11 cellular contexts compared by ENCODE assay signal in the genomic region with DNA sequence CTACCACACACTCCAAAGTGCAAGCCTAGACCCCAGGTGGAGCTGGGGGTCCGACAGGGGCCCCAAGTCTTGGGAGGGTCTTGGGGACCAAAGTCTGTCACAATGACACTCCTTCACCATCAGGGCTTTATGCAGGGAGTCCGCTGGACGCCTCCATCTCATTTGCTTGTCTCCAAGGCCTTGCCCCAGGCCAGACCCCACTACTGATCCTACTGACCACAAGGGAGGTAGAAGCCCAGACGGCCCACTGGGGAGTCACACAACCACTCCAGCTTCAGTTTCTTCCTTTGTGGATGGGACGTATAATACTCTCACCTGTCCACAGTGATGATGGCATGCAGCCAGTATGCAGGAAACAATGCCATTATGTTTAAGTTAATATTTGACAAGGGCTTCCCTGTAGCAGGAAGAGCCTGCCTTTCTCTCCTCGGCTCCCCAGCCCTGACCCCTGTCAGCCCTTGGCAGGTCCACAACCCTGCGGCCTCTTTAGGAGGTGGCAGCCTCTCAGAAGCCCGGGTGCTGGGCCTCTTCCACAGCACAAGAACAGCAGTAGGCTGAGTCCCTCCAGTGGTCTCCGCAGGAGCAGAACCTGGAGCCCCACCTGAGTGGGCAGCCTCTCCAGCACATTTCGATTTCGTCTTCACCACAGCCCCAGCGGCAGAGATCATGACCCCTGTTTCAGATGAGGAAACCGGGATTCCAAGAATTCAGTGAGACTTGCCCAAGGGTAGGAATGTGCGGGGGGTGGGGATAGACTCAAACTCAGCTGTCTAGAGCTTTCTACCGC. TPM values are rescaled to one million over a fixed set of nuclear protein-coding genes. Genes with fewer than 3 reads are reported as not detected.
DNase-seq lines count a peak whose midpoint lies in the region; ATAC-seq and TF ChIP-seq lines count a peak whose summit lies in the region.
"Had no signal": no experiment of that assay in that cellular context is flagged by ENCODE, and none has a peak within 500 bp of the region (broad histone marks: within the 10 kb centered on the region; RNA-seq: fewer than 3 reads in every experiment).

No MANE protein-coding gene starts in this region.

- no peak for TF ChIP-seq EP300 in transverse colon (IDR thresholded peaks at IDR 0.05; ENCODE audit: low read depth)

- intact Hi-C loops in transverse colon (cut with DNase I; ENCODE audit: low total_unique reads) = no loop called here

- H3K27me3 ChIP-seq in WERI-Rb-1 (ENCODE audit: insufficient read depth, low read depth, severe bottlenecking) = no peaks in the 10 kb centered on the region
- H3K27me3 ChIP-seq in transverse colon = no peaks in the 10 kb centered on the region
- H3K27me3 ChIP-seq: testis had no signal

- H3K4me3 ChIP-seq in WERI-Rb-1 (ENCODE audit: low read depth, low read length) (no peak overlapping the region), transverse colon (no peak overlapping the region)
- H3K4me3 ChIP-seq: testis had no signal

- no peaks in the 10 kb centered on the region for H3K9me3 ChIP-seq in WERI-Rb-1 (ENCODE audit: severe bottlenecking)
- H3K9me3 ChIP-seq in transverse colon = no peaks in the 10 kb centered on the region
- H3K9me3 ChIP-seq: testis had no signal

- peaks cover 35% of the 10 kb centered on the region for H3K36me3 ChIP-seq in WERI-Rb-1
- no peaks in the 10 kb centered on the region for H3K36me3 ChIP-seq in transverse colon

- H3K27ac ChIP-seq in WERI-Rb-1 (peak overlapping the region; percentile 40), transverse colon (peak overlapping the region; percentile 77 to 84 (median 82))
- H3K27ac ChIP-seq: KMS-11, testis had no signal

- peak; percentile 77 for TF ChIP-seq POLR2A in transverse colon (IDR thresholded peaks at IDR 0.05)

- ATAC-seq in left lobe of liver = peak; percentile 27
- ATAC-seq: activated CD4-positive, alpha-beta T cell treated with anti-CD3 and anti-CD28 coated beads for 36 hours had no signal

- in situ Hi-C loops in transverse colon (cut with MboI; ENCODE audit: low pct_ligation_motif_present in 1 of 4, low pct_unique_long_range_greater_than_20kb in 1 of 4, low sequenced_read_pairs in 3 of 4) (no loop called here), GM13977 (cut with MboI; ENCODE audit: low pct_unique_long_range_greater_than_20kb, low sequenced_read_pairs, unreplicated experiment) (no loop called here)

- H3K4me1 ChIP-seq in transverse colon = peaks cover 35 to 69% (median 61%) of the 10 kb centered on the region in 4 donors

- DNase-seq in NCI-H748 (lab: John Stamatoyannopoulos, UW; ENCODE audit: unreplicated experiment) = peak; percentile 18
- DNase-seq in NCI-H748 treated with DMSO at 0.1 percent for 48 hours (lab: John Stamatoyannopoulos, UW) = no peak
- no peak for DNase-seq in WERI-Rb-1
- DNase-seq in left lobe of liver (ENCODE audit: low spot score) = no peak
- DNase-seq in transverse colon = peak; percentile 83
- no peak for DNase-seq in GM13977 (ENCODE audit: low spot score)
- no peak for DNase-seq in effector CD8-positive, alpha-beta T cell (lab: John Stamatoyannopoulos, UW)
- no peak for DNase-seq in midbrain (lab: John Stamatoyannopoulos, UW)
- DNase-seq: activated CD4-positive, alpha-beta T cell treated with anti-CD3 and anti-CD28 coated beads for 36 hours; testis had no signal

- TF ChIP-seq CTCF in WERI-Rb-1 (IDR thresholded peaks at IDR 0.05; ENCODE audit: low read depth, low read length) (no peak), transverse colon (IDR thresholded peaks at IDR 0.05) (no peak), GM13977 (IDR thresholded peaks at IDR 0.05; ENCODE audit: extremely low read depth, insufficient read depth, missing control alignments) (no peak)

- 58 to 80% methylated on average over 1 to 15 of the region's 15 CpGs for WGBS in transverse colon (ENCODE audit: low coverage in 1 of 2), 2 donors

RNA-seq across cellular contexts. Expression of gene BIN1, which starts 6.5 kb away (rescaled TPM):
- 28.6 TPM for total RNA-seq in left lobe of liver
- total RNA-seq in transverse colon = 10 to 100 TPM; 33.3 to 39.7 (median 38.4) TPM

Comparison
In these comparisons a context has a peak if more than half of its experiments do, and no peak if none do; other contexts are left out.
1. DNase-seq: peak in NCI-H748 (single experiment) and transverse colon (single experiment); none in NCI-H748 treated with DMSO at 0.1 percent for 48 hours (single experiment), WERI-Rb-1 (single experiment), left lobe of liver (single experiment), GM13977 (single experiment), effector CD8-positive, alpha-beta T cell (single experiment) and midbrain (single experiment).